Comparison of ENCODE assay signal across 8 cellular contexts in genomic region chr20:44089987-44090674, GRCh38.
DNase-seq lines count a peak whose midpoint lies in the region; FAIRE-seq and TF ChIP-seq lines count a peak whose summit lies in the region.

No MANE protein-coding gene starts in this region.

- no peak for FAIRE-seq in RCC 7860 (lab: Jason Lieb, UNC)

- H3K9me3 ChIP-seq in testis: no peaks in the 10 kb centered on the region
- no peaks in the 10 kb centered on the region for H3K9me3 ChIP-seq in prostate gland

- DNase-seq in activated effector memory CD4-positive, alpha-beta T cell treated with anti-CD3 and anti-CD28 coated beads, Interleukin-2, amount 50 U/mL, for 16 hours: peak; percentile 59
- DNase-seq in activated effector memory CD4-positive, alpha-beta T cell treated with Interleukin-2 at 50 U/mL for 16 hours: no peak
- DNase-seq in NCI-H2227 treated with DMSO at 0.1 percent for 48 hours (lab: John Stamatoyannopoulos, UW) (peak; percentile 24), erythroblast (lab: John Stamatoyannopoulos, UW) (peak; percentile 33 to 60), testis (peak; percentile 64), RCC 7860 (ENCODE audit: low spot score) (no peak), prostate gland (ENCODE audit: low spot score) (no peak)
- DNase-seq in stimulated activated naive CD4-positive, alpha-beta T cell (lab: John Stamatoyannopoulos, UW): no peak

- no peak for TF ChIP-seq POLR2A in erythroblast (IDR thresholded peaks at IDR 0.05; ENCODE audit: low read length)
- TF ChIP-seq POLR2A in testis (IDR thresholded peaks at IDR 0.05): no peak
- TF ChIP-seq POLR2A in prostate gland (IDR thresholded peaks at IDR 0.05): no peak

- H3K36me3 ChIP-seq in testis (ENCODE audit: low read depth, missing control alignments) (no peaks in the 10 kb centered on the region), prostate gland (no peaks in the 10 kb centered on the region)

- no peak overlapping the region for H3K27ac ChIP-seq in testis
- H3K27ac ChIP-seq in prostate gland: no peak overlapping the region

- intact Hi-C loops in testis (cut with DNase I; ENCODE audit: low total_unique reads) (no loop called here), prostate gland (cut with DNase I) (no loop called here)

- TF ChIP-seq CTCF in testis (IDR thresholded peaks at IDR 0.05): no peak
- no peak for TF ChIP-seq CTCF in prostate gland (IDR thresholded peaks at IDR 0.05)

- WGBS in testis, 2 donors: 51 to 65% methylated on average over 5 to 7 of the region's 7 CpGs
- 63% methylated on average over 7 of the region's 7 CpGs for WGBS in prostate gland

- no peaks in the 10 kb centered on the region for H3K4me1 ChIP-seq in testis
- H3K4me1 ChIP-seq in prostate gland (replicated peaks): peaks cover 3% of the 10 kb centered on the region

- H3K4me3 ChIP-seq in testis (peak overlapping the region in 1 of 2 donors; percentile 20), prostate gland (no peak overlapping the region)

- H3K27me3 ChIP-seq in testis (no peaks in the 10 kb centered on the region), prostate gland (replicated peaks; ENCODE audit: insufficient read depth) (no peaks in the 10 kb centered on the region)

Comparison
In these comparisons a context has a peak if more than half of its experiments do, and no peak if none do; other contexts are left out.
1. DNase-seq: peak in activated effector memory CD4-positive, alpha-beta T cell treated with anti-CD3 and anti-CD28 coated beads, Interleukin-2, amount 50 U/mL, for 16 hours (single experiment), NCI-H2227 treated with DMSO at 0.1 percent for 48 hours (single experiment), erythroblast (2 of 2) and testis (single experiment); none in activated effector memory CD4-positive, alpha-beta T cell treated with Interleukin-2 at 50 U/mL for 16 hours (single experiment), stimulated activated naive CD4-positive, alpha-beta T cell (0 of 6), RCC 7860 (single experiment) and prostate gland (single experiment).